4 cellular contexts compared by ENCODE assay signal in the genomic region with DNA sequence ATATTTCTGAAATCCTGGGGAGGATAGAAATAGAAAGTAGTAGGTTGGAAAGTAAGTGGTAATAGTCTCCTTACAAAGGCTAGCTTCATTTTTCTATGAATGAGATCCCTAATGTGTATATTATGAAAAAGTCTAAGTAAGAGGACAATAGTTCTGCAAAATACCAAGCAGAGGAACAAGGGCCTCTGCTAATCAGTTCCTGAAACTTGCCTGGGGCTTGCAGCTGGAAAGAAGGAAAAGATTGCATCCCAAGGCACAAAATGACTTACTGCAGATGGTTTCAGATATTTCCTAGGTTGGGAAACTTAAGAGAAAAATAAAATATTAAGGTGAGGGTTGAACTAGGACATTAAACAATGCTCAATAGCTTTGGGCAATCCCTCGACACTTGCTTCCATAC.
"Had no signal": no experiment of that assay in that cellular context is flagged by ENCODE, and none has a peak within 500 bp of the region (broad histone marks: within the 10 kb centered on the region; RNA-seq: fewer than 3 reads in every experiment).

No MANE protein-coding gene starts in this region.

- ATAC-seq: GM23338 had no signal

- H2AFZ ChIP-seq: GM23338 had no signal

- H3K4me2 ChIP-seq: GM23338 had no signal

- H3K4me3 ChIP-seq: GM23338 had no signal

- DNase-seq: H9, HCEC 1CT, IMR-90 had no signal
